Comparison of ENCODE assay signal across 23 cellular contexts in the genomic region with DNA sequence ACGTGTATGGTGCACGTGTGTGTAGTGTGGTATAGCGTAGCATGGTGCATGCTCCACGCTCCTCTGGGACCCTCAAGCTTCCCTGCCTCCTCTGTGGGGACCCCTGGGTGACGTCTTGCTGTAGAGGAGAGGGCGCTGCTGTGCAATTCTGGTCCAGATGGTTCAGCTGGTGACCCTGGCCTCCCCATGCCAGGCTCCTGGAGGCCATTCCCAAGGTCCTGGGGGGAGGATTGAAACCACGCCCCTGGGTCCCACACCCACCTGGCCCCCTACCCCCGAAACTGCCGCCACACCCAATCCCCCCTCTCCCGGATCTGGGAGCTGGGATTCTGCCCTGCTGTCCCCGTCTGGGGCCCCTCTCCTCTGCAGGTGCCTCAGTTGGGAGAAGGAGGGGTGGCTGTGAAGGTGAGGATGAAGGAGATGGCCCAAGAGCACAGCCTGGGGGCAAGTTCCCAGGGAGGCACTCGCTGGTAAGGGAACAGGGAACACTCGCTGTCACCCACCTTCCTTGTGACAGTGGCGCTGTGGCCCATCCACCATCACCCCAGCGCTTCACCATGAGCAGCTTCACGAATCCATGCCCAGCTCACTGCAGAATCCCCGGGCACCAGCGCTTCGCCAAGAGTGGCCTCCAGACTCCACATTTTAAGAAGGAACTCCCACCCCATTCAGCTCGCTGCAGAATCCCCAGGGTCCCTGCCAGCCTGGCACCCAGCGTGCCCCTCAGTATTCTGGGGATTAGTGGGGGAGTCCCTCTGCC. TPM values are rescaled to one million over a fixed set of nuclear protein-coding genes. Genes with fewer than 3 reads are reported as not detected.
DNase-seq lines count a peak whose midpoint lies in the region; ATAC-seq, FAIRE-seq and TF ChIP-seq lines count a peak whose summit lies in the region.
"Had no signal": no experiment of that assay in that cellular context is flagged by ENCODE, and none has a peak within 500 bp of the region (broad histone marks: within the 10 kb centered on the region; RNA-seq: fewer than 3 reads in every experiment).

No MANE protein-coding gene starts in this region.

- H3K27me3 ChIP-seq in right atrium auricular region, result no peaks in the 10 kb centered on the region
- no peaks in the 10 kb centered on the region for H3K27me3 ChIP-seq in K562 (ENCODE audit: control insufficient read depth in 2 of 2, insufficient read depth in 2 of 2, low read length in 2 of 2)
- H3K27me3 ChIP-seq: dorsolateral prefrontal cortex, thyroid gland had no signal

- no peak overlapping the region for H3K4me3 ChIP-seq in right atrium auricular region
- H3K4me3 ChIP-seq in K562, result no peak overlapping the region
- H3K4me3 ChIP-seq: dorsolateral prefrontal cortex, PC-9, thyroid gland had no signal

- no peak for TF ChIP-seq EP300 in K562 (IDR thresholded peaks at IDR 0.05; ENCODE audit: low read length)

- H3K4me1 ChIP-seq in right atrium auricular region (no peaks in the 10 kb centered on the region), K562 (replicated peaks in 1 of 2; ENCODE audit: control insufficient read depth in 2 of 2, insufficient read depth in 2 of 2, low read length in 2 of 2) (peaks cover 0 to 27% of the 10 kb centered on the region in 2 experiments; a peak in 3 of 5 replicates)

- H3K9ac ChIP-seq in K562 (ENCODE audit: insufficient read depth in 1 of 2, low read depth in 2 of 2, low read length in 2 of 2), result no peak overlapping the region

- no peak for TF ChIP-seq POLR2A in K562 (conservative IDR thresholded peaks at IDR 0.05)

- POLR2A ChIA-PET in K562 (lab: Yijun Ruan, JAX), result no interaction called here

- H3K4me2 ChIP-seq in K562 (ENCODE audit: insufficient read depth, low read length), result no peak overlapping the region
- H3K4me2 ChIP-seq: PC-9 had no signal

- no peak for FAIRE-seq in K562 (lab: Jason Lieb, UNC)
- FAIRE-seq: H54 had no signal

- H2AFZ ChIP-seq in K562 (ENCODE audit: low read depth, low read length), result no peak overlapping the region
- H2AFZ ChIP-seq: PC-9 had no signal

- 96% methylated on average over 20 of the region's 21 CpGs for WGBS in K562 (ENCODE audit: insufficient coverage, low coverage, missing lambda C conversion rate)

- DNase-seq in cardiac septum (ENCODE audit: low spot score) (peak; percentile 47), right atrium auricular region (ENCODE audit: low spot score) (no peak), K562 (ENCODE audit: extremely low read depth in 1 of 4, low spot score in 3 of 4) (peak in 2 of 4 experiments; percentile 16 to 18), mesenteric fat pad (ENCODE audit: low spot score) (peak; percentile 68), ureter (ENCODE audit: low spot score) (peak; percentile 37), DMS79 (lab: John Stamatoyannopoulos, UW) (no peak), H4 (ENCODE audit: low spot score) (no peak), GDM1 (lab: John Stamatoyannopoulos, UW) (no peak)
- DNase-seq: activated CD4-positive, alpha-beta T cell treated with anti-CD3 and anti-CD28 coated beads for 1 hour; activated gamma-delta T cell; DMS153; NCI-H1092 treated with DMSO at 0.1 percent for 48 hours; NCI-H2081; occipital lobe; PC-9; T1000; thyroid gland had no signal

- in situ Hi-C loops in K562 (cut with MboI), result no loop called here

- TF ChIP-seq RAD21 in K562 (CRISPR knock-in tag; conservative IDR thresholded peaks at IDR 0.05 in 1 of 2, IDR thresholded peaks at IDR 0.05 in 1 of 2), result no peak

- CTCF ChIA-PET in K562 (lab: Yijun Ruan, JAX; ENCODE audit: low intra/inter-chr PET ratio), result no interaction called here

- no peak overlapping the region for H3K27ac ChIP-seq in right atrium auricular region
- H3K27ac ChIP-seq in K562 (ENCODE audit: extremely low read depth, low read depth, low read length), result no peak overlapping the region
- H3K27ac ChIP-seq: dorsolateral prefrontal cortex, epithelial cell of prostate, PC-9, thyroid gland had no signal

- H4K20me1 ChIP-seq in K562 (replicated peaks; ENCODE audit: control insufficient read depth, insufficient read depth, low read length), result peaks cover 42% of the 10 kb centered on the region; the same call in 1 of the 2 replicates

- H3K36me3 ChIP-seq in right atrium auricular region (peaks cover 23% of the 10 kb centered on the region), K562 (ENCODE audit: control insufficient read depth, insufficient read depth, low read length) (peaks cover 74% of the 10 kb centered on the region)

- H3K9me1 ChIP-seq in K562 (ENCODE audit: control insufficient read depth, insufficient read depth, low read length), result peaks cover 3% of the 10 kb centered on the region

- BruUV-seq in K562 (replicated peaks; lab: Mats Ljungman, UMichigan), result no TSS peak

- TF ChIP-seq CTCF in right atrium auricular region (IDR thresholded peaks at IDR 0.05), result no peak
- no peak for TF ChIP-seq CTCF in K562 (IDR thresholded peaks at IDR 0.05 in 2 of 3, conservative IDR thresholded peaks at IDR 0.05 in 1 of 3; ENCODE audit: insufficient read depth in 2 of 3, low read depth in 1 of 3, low read length in 3 of 3)

- peaks cover 35% of the 10 kb centered on the region for H3K79me2 ChIP-seq in K562 (ENCODE audit: control insufficient read depth, insufficient read depth, low read length)

- ATAC-seq in K562, result no peak
- ATAC-seq: CD8-positive, alpha-beta T cell; right cardiac atrium; stimulated activated memory B cell treated with anti-CD40 and anti-IgM and Interleukin-4, amounts not matched to agents 10 μg/mL and 1 μg/mL and 100 μg/mL, for 72 hours had no signal

- intact Hi-C loops in cardiac septum (cut with DNase I) (no loop called here), K562 (cut with micrococcal nuclease) (no loop called here)

- H3K9me3 ChIP-seq in right atrium auricular region (no peaks in the 10 kb centered on the region), K562 (replicated peaks; ENCODE audit: control insufficient read depth, insufficient read depth, low read depth, low read length) (no peaks in the 10 kb centered on the region; the same call in 1 of the 2 replicates)
- H3K9me3 ChIP-seq: thyroid gland had no signal

TF ChIP-seq in K562, 482 proteins besides CTCF, POLR2A, EP300 and RAD21:
- TF ChIP-seq CBX5 (IDR thresholded peaks at IDR 0.05; ENCODE audit: borderline replicate concordance, low read depth) (no peak), POLR2AphosphoS5 (IDR thresholded peaks at IDR 0.05; ENCODE audit: control insufficient read depth, insufficient read depth, low read depth, low read length) (0 out of 2 replicates have a peak, but pooled peaks have one; percentile 3)

RNA-seq across cellular contexts. Expression of gene WDR4, which starts 38.0 kb away (rescaled TPM):
- total RNA-seq in cardiac septum, result 8.6 TPM
- total RNA-seq in right atrium auricular region, result 1 to 10 TPM; 1.7 to 4.8 TPM
- 107 and 254 TPM in 2 replicates for total RNA-seq in K562 (2011; cell fraction: chromatin; rRNA removed; ENCODE audit: low replicate concordance)
- 147 and 151 TPM in 2 replicates for total RNA-seq in K562 (2011; cell fraction: nucleolus; rRNA removed)
- 105 and 112 TPM in 2 replicates for total RNA-seq in K562 (2011; cell fraction: nucleoplasm; rRNA removed)
- total RNA-seq in K562 (2014; rRNA removed), result 30.2 and 41.6 TPM in 2 replicates
- 21.4 and 29.7 TPM in 2 replicates for total RNA-seq in K562 (2014; rRNA removed; fragmentation: Illumina TruSeq; extraction: Trizol)
- total RNA-seq in K562 (2015; rRNA removed; fragmentation: Illumina TruSeq; extraction: Trizol), result 43.4 and 44.3 TPM in 2 replicates
- total RNA-seq in K562 (2021), result 95.3 and 95.4 TPM in 2 replicates
- 32.1 and 32.8 TPM in 2 replicates for polyA plus RNA-seq in K562 (2011; rRNA removed)
- 48.9 and 72.1 TPM in 2 replicates for polyA plus RNA-seq in K562 (2011; cell fraction: cytosol; rRNA removed)
- 84.3 and 132 TPM in 2 replicates for polyA plus RNA-seq in K562 (2011; cell fraction: nucleus; rRNA removed)
- polyA plus RNA-seq in K562 (2012), result 36.0 and 81.8 TPM in 2 replicates
- polyA plus RNA-seq in K562 (2014; fragmentation: Illumina TruSeq; extraction: Trizol), result 48.1 and 59.6 TPM in 2 replicates
- polyA plus RNA-seq in K562 (2014; fragmentation: Nextera tagmentation; extraction: Ambion mirVana), result 10 to 100 TPM in 1 of 2 experiments, 1 to 10 TPM in 1; 5.4 to 26.3 TPM
- 76.3 and 90.2 TPM in 2 replicates for polyA plus RNA-seq in K562 (2014; rRNA removed)
- polyA minus RNA-seq in K562 (2011; rRNA and poly(A)+ RNA removed), result 22.9 and 34.7 TPM in 2 replicates
- polyA minus RNA-seq in K562 (2011; cell fraction: cytosol; rRNA and poly(A)+ RNA removed), result 29.9 and 35.5 TPM in 2 replicates
- polyA minus RNA-seq in K562 (2011; cell fraction: nucleus; rRNA and poly(A)+ RNA removed), result 51.3 and 54.0 TPM in 2 replicates
- total RNA-seq in mesenteric fat pad, result 18.6 TPM
- total RNA-seq in ureter, result 35.3 TPM
- 4.8 and 7.1 TPM in 2 replicates for total RNA-seq in H4 (2014; rRNA removed; shearing (Covaris generic))

RNA-seq across cellular contexts. Expression of gene NDUFV3, which starts 51.8 kb away (rescaled TPM):
- total RNA-seq in cardiac septum (46.7 TPM), right atrium auricular region (10 to 100 TPM; 28.8 to 37.4 TPM), K562 (2014; rRNA removed) (87.8 and 89.7 TPM in 2 replicates), K562 (2014; rRNA removed; fragmentation: Illumina TruSeq; extraction: Trizol) (74.3 and 81.5 TPM in 2 replicates), K562 (2015; rRNA removed; fragmentation: Illumina TruSeq; extraction: Trizol) (79.7 and 80.6 TPM in 2 replicates), K562 (2021) (65.7 and 68.3 TPM in 2 replicates), mesenteric fat pad (40.8 TPM), ureter (33.9 TPM)
- 82.4 and 114 TPM in 2 replicates for total RNA-seq in K562 (2011; cell fraction: chromatin; rRNA removed; ENCODE audit: low replicate concordance)
- 48.2 and 54.4 TPM in 2 replicates for total RNA-seq in K562 (2011; cell fraction: nucleolus; rRNA removed)
- total RNA-seq in K562 (2011; cell fraction: nucleoplasm; rRNA removed), result 61.2 and 67.6 TPM in 2 replicates
- polyA plus RNA-seq in K562 (2011; rRNA removed) (37.2 and 41.9 TPM in 2 replicates), K562 (2014; fragmentation: Illumina TruSeq; extraction: Trizol) (63.0 and 77.9 TPM in 2 replicates), K562 (2014; fragmentation: Nextera tagmentation; extraction: Ambion mirVana) (10 to 100 TPM; 19.1 to 23.6 TPM), K562 (2014; rRNA removed) (67.2 and 80.0 TPM in 2 replicates)
- 43.0 and 44.1 TPM in 2 replicates for polyA plus RNA-seq in K562 (2011; cell fraction: cytosol; rRNA removed)
- polyA plus RNA-seq in K562 (2011; cell fraction: nucleus; rRNA removed), result 40.0 and 49.0 TPM in 2 replicates
- polyA plus RNA-seq in K562 (2012), result 58.0 and 60.8 TPM in 2 replicates
- polyA minus RNA-seq in K562 (2011; rRNA and poly(A)+ RNA removed), result 39.0 and 44.5 TPM in 2 replicates
- polyA minus RNA-seq in K562 (2011; cell fraction: cytosol; rRNA and poly(A)+ RNA removed), result 35.1 and 42.7 TPM in 2 replicates
- polyA minus RNA-seq in K562 (2011; cell fraction: nucleus; rRNA and poly(A)+ RNA removed), result 11.7 and 20.2 TPM in 2 replicates
- total RNA-seq in H4 (2014; rRNA removed; shearing (Covaris generic)), result 40.9 and 44.0 TPM in 2 replicates

Comparison
In these comparisons a context has a peak if more than half of its experiments do, and no peak if none do; other contexts are left out.
1. DNase-seq: peak in cardiac septum (single experiment), mesenteric fat pad (single experiment) and ureter (single experiment); none in right atrium auricular region (single experiment), DMS79 (single experiment), H4 (single experiment) and GDM1 (single experiment).